Comparison of ENCODE assay signal across 14 cellular contexts in the genomic region with DNA sequence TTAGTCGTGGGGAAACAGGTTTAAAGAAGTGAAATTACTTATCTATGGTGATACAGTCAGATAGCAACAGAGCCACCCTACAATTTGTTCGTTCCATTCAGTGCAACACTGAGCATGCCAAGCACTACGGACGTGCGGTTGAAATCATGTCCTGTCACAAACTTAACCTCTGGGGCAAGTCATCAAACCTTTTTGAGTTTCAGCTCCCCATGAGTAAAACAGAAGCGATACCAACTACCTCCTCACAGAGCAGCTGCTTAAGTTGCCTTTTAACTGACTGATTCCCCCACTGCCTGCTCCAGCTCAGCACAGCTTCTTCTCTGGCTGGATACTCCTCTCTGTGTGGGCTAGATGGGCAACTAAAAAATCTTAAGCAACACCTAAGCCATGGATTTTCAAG.
A peak's percentile ranks its signal among the peaks of the same experiment; 100 is the strongest.
DNase-seq lines count a peak whose midpoint lies in the region; ATAC-seq lines count a peak whose summit lies in the region.
"Had no signal": no experiment of that assay in that cellular context is flagged by ENCODE, and none has a peak within 500 bp of the region (broad histone marks: within the 10 kb centered on the region; RNA-seq: fewer than 3 reads in every experiment).

No MANE protein-coding gene starts in this region.

- H3K4me1 Mint-ChIP-seq in activated T-cell treated with anti-CD3 and anti-CD28 coated beads, Interleukin-2, amount 50 U/mL, for 24 hours (ENCODE audit: low read depth) = peaks cover 34% of the 10 kb centered on the region
- H3K4me1 Mint-ChIP-seq in stimulated activated naive B cell treated with anti-CD40 and anti-IgM and Interleukin-4, amounts not matched to agents 10 μg/mL and 1 μg/mL and 100 μg/mL, for 72 hours = peaks cover 0 to 1% of the 10 kb centered on the region in 2 donors

- no peaks in the 10 kb centered on the region for H3K36me3 Mint-ChIP-seq in activated T-cell treated with anti-CD3 and anti-CD28 coated beads, Interleukin-2, amount 50 U/mL, for 24 hours (ENCODE audit: low read depth)
- H3K36me3 Mint-ChIP-seq in stimulated activated naive B cell treated with anti-CD40 and anti-IgM and Interleukin-4, amounts not matched to agents 10 μg/mL and 1 μg/mL and 100 μg/mL, for 72 hours = no peaks in the 10 kb centered on the region
- H3K36me3 Mint-ChIP-seq: type B pancreatic cell had no signal

- peak; percentile 64 for ATAC-seq in GM21825 (IDR thresholded peaks at IDR 0.05; ENCODE audit: unreplicated experiment)
- peak; percentile 78 for ATAC-seq in HG03196 (IDR thresholded peaks at IDR 0.05; ENCODE audit: unreplicated experiment)
- peak; percentile 73 to 80 for ATAC-seq in stimulated activated naive B cell treated with anti-CD40 and anti-IgM and Interleukin-4, amounts not matched to agents 10 μg/mL and 1 μg/mL and 100 μg/mL, for 72 hours (replicated peaks)
- ATAC-seq: left lung had no signal

- peak overlapping the region; percentile 76 for H3K27ac Mint-ChIP-seq in activated T-cell treated with anti-CD3 and anti-CD28 coated beads, Interleukin-2, amount 50 U/mL, for 24 hours
- no peak overlapping the region for H3K27ac Mint-ChIP-seq in stimulated activated naive B cell treated with anti-CD40 and anti-IgM and Interleukin-4, amounts not matched to agents 10 μg/mL and 1 μg/mL and 100 μg/mL, for 72 hours
- H3K27ac Mint-ChIP-seq: type B pancreatic cell had no signal

- peaks cover 16% of the 10 kb centered on the region for H3K27me3 Mint-ChIP-seq in activated T-cell treated with anti-CD3 and anti-CD28 coated beads, Interleukin-2, amount 50 U/mL, for 24 hours
- H3K27me3 Mint-ChIP-seq in stimulated activated naive B cell treated with anti-CD40 and anti-IgM and Interleukin-4, amounts not matched to agents 10 μg/mL and 1 μg/mL and 100 μg/mL, for 72 hours = peaks cover 0 to 9% of the 10 kb centered on the region in 2 donors
- H3K27me3 Mint-ChIP-seq: type B pancreatic cell had no signal

- DNase-seq in activated T-cell treated with anti-CD3 and anti-CD28 coated beads, Interleukin-2, amount 50 U/mL, for 24 hours = no peak
- no peak for DNase-seq in activated T-cell treated with anti-CD3 and anti-CD28 coated beads for 4 hours
- peak; percentile 7 for DNase-seq in stimulated activated naive B cell treated with anti-CD40 and anti-IgM and Interleukin-4, amounts not matched to agents 10 μg/mL and 1 μg/mL and 100 μg/mL, for 72 hours
- DNase-seq in T-helper 9 cell = no peak
- no peak for DNase-seq in NCI-H1092 treated with DMSO at 0.1 percent for 48 hours (lab: John Stamatoyannopoulos, UW)
- no peak for DNase-seq in NCI-H2029 treated with DMSO at 0.1 percent for 48 hours (lab: John Stamatoyannopoulos, UW)
- DNase-seq: cerebellar nuclear complex, DMS53, KG1, left lung, T-helper 1 cell had no signal

- no peak overlapping the region for H3K4me3 Mint-ChIP-seq in activated T-cell treated with anti-CD3 and anti-CD28 coated beads, Interleukin-2, amount 50 U/mL, for 24 hours
- H3K4me3 Mint-ChIP-seq in stimulated activated naive B cell treated with anti-CD40 and anti-IgM and Interleukin-4, amounts not matched to agents 10 μg/mL and 1 μg/mL and 100 μg/mL, for 72 hours = no peak overlapping the region
- H3K4me3 Mint-ChIP-seq: type B pancreatic cell had no signal

- no peaks in the 10 kb centered on the region for H3K9me3 Mint-ChIP-seq in activated T-cell treated with anti-CD3 and anti-CD28 coated beads, Interleukin-2, amount 50 U/mL, for 24 hours
- H3K9me3 Mint-ChIP-seq in stimulated activated naive B cell treated with anti-CD40 and anti-IgM and Interleukin-4, amounts not matched to agents 10 μg/mL and 1 μg/mL and 100 μg/mL, for 72 hours = no peaks in the 10 kb centered on the region
- H3K9me3 Mint-ChIP-seq: type B pancreatic cell had no signal
